In genomic region chr12:105192624-105193225, GRCh38 we compare ENCODE assay signal across 27 cellular contexts. TPM values are rescaled to one million over a fixed set of nuclear protein-coding genes. Genes with fewer than 3 reads are reported as not detected.
DNase-seq lines count a peak whose midpoint lies in the region; ATAC-seq and TF ChIP-seq lines count a peak whose summit lies in the region.
"Had no signal": no experiment of that assay in that cellular context is flagged by ENCODE, and none has a peak within 500 bp of the region (broad histone marks: within the 10 kb centered on the region; RNA-seq: fewer than 3 reads in every experiment).

No MANE protein-coding gene starts in this region.

- H3K27me3 Mint-ChIP-seq in glutamatergic neuron (ENCODE audit: unreplicated experiment) (peaks cover 19% of the 10 kb centered on the region), T-helper 17 cell (no peaks in the 10 kb centered on the region)
- H3K27me3 Mint-ChIP-seq in activated naive CD8-positive, alpha-beta T cell treated with anti-CD3 and anti-CD28 coated beads, Interleukin-2, amount 50 U/mL, for 24 hours: no peaks in the 10 kb centered on the region
- H3K27me3 Mint-ChIP-seq: activated CD4-positive, alpha-beta T cell treated with anti-CD3 and anti-CD28 coated beads, Interleukin-2, amount 10 ng/mL, durations not matched to agents 24 days and 14 days; activated CD8-positive, alpha-beta memory T cell treated with anti-CD3 and anti-CD28 coated beads, Interleukin-2, amount 10 ng/mL, durations not matched to agents 7 days and 5 days had no signal

- H3K27ac Mint-ChIP-seq in glutamatergic neuron (ENCODE audit: unreplicated experiment) (peak overlapping the region; percentile 94), T-helper 17 cell (no peak overlapping the region)
- H3K27ac Mint-ChIP-seq in activated naive CD8-positive, alpha-beta T cell treated with anti-CD3 and anti-CD28 coated beads, Interleukin-2, amount 50 U/mL, for 24 hours: no peak overlapping the region
- H3K27ac Mint-ChIP-seq: activated CD4-positive, alpha-beta T cell treated with anti-CD3 and anti-CD28 coated beads, Interleukin-2, amount 10 ng/mL, durations not matched to agents 24 days and 14 days; activated CD8-positive, alpha-beta memory T cell treated with anti-CD3 and anti-CD28 coated beads, Interleukin-2, amount 10 ng/mL, durations not matched to agents 7 days and 5 days; activated T-helper 1 cell treated with anti-CD3 and anti-CD28 coated beads, Interleukin-12 subunit alpha, Interleukin-12 subunit beta, Interleukin-2, Interleukin-4 antibody, amounts not matched to agents 30 ng/mL and 10 ng/mL and 1 ng/mL, durations not matched to agents 14 hours and 24 hours and 36 hours had no signal

- H3K9me3 ChIP-seq in T-helper 17 cell (ENCODE audit: control insufficient read depth, low read length, poor library complexity, severe bottlenecking): no peaks in the 10 kb centered on the region
- H3K9me3 ChIP-seq: heart right ventricle, right atrium auricular region, spleen, thyroid gland had no signal

- peaks cover 46% of the 10 kb centered on the region for H3K4me1 Mint-ChIP-seq in glutamatergic neuron (ENCODE audit: low read depth, unreplicated experiment)
- peaks cover 21% of the 10 kb centered on the region for H3K4me1 Mint-ChIP-seq in T-helper 17 cell
- H3K4me1 Mint-ChIP-seq in activated naive CD8-positive, alpha-beta T cell treated with anti-CD3 and anti-CD28 coated beads, Interleukin-2, amount 50 U/mL, for 24 hours: no peaks in the 10 kb centered on the region
- H3K4me1 Mint-ChIP-seq: CD14-positive monocyte had no signal

- TF ChIP-seq CTCF in glutamatergic neuron (IDR thresholded peaks at IDR 0.05; ENCODE audit: partially characterized antibody, unreplicated experiment): no peak

- peaks cover 15% of the 10 kb centered on the region for H3K9me3 Mint-ChIP-seq in glutamatergic neuron (ENCODE audit: unreplicated experiment)
- no peaks in the 10 kb centered on the region for H3K9me3 Mint-ChIP-seq in activated naive CD8-positive, alpha-beta T cell treated with anti-CD3 and anti-CD28 coated beads, Interleukin-2, amount 50 U/mL, for 24 hours
- H3K9me3 Mint-ChIP-seq: activated CD4-positive, alpha-beta T cell treated with anti-CD3 and anti-CD28 coated beads, Interleukin-2, amount 10 ng/mL, durations not matched to agents 24 days and 14 days; activated T-helper 1 cell treated with anti-CD3 and anti-CD28 coated beads, Interleukin-12 subunit alpha, Interleukin-12 subunit beta, Interleukin-2, Interleukin-4 antibody, amounts not matched to agents 30 ng/mL and 10 ng/mL and 1 ng/mL, durations not matched to agents 14 hours and 24 hours and 36 hours had no signal

- DNase-seq in NCI-H1694 (lab: John Stamatoyannopoulos, UW) (peak; percentile 37), NCI-H82 treated with DMSO at 0.1 percent for 48 hours (lab: John Stamatoyannopoulos, UW; ENCODE audit: unreplicated experiment) (peak; percentile 79), glutamatergic neuron (peak; percentile 75), putamen (ENCODE audit: low spot score) (peak; percentile 56), T-helper 17 cell (no peak), NCI-H510A treated with DMSO at 0.1 percent for 48 hours (lab: John Stamatoyannopoulos, UW) (no peak)
- DNase-seq in activated naive CD8-positive, alpha-beta T cell treated with anti-CD3 and anti-CD28 coated beads, Interleukin-2, amount 50 U/mL, for 24 hours: no peak
- DNase-seq: activated CD4-positive, alpha-beta T cell treated with anti-CD3 and anti-CD28 coated beads, Interleukin-2, amount 10 ng/mL, durations not matched to agents 24 days and 14 days; activated CD8-positive, alpha-beta memory T cell treated with anti-CD3 and anti-CD28 coated beads, Interleukin-2, amount 10 ng/mL, durations not matched to agents 7 days and 5 days; activated naive CD4-positive, alpha-beta T cell treated with anti-CD3 and anti-CD28 coated beads, Interleukin-2, amount 50 U/mL, for 16 hours; aorta; Calu3; heart right ventricle; left cardiac atrium; mesendoderm; NCI-H1092 treated with DMSO at 0.1 percent for 48 hours; NCI-H2029 treated with DMSO at 0.1 percent for 48 hours; NCI-H446 treated with DMSO at 0.1 percent for 48 hours; spleen; stimulated activated CD4-positive, alpha-beta T cell treated with anti-CD3 and anti-CD28 coated beads, Interleukin-2, amount 100 ng/mL, for 48 hours; stimulated activated naive CD4-positive, alpha-beta T cell; T-helper 2 cell; thyroid gland had no signal

- no peak for ATAC-seq in T-helper 17 cell
- ATAC-seq in activated naive CD8-positive, alpha-beta T cell treated with anti-CD3 and anti-CD28 coated beads, Interleukin-2, amount 50 U/mL, for 24 hours: no peak
- ATAC-seq in GM21381 (IDR thresholded peaks at IDR 0.05; ENCODE audit: unreplicated experiment): no peak
- ATAC-seq: activated CD8-positive, alpha-beta memory T cell treated with anti-CD3 and anti-CD28 coated beads, Interleukin-2, amount 10 ng/mL, durations not matched to agents 7 days and 5 days; heart right ventricle; left cardiac atrium had no signal

- peaks cover 26% of the 10 kb centered on the region for H3K36me3 Mint-ChIP-seq in glutamatergic neuron (ENCODE audit: unreplicated experiment)
- H3K36me3 Mint-ChIP-seq in T-helper 17 cell (ENCODE audit: low read depth): peaks cover 19% of the 10 kb centered on the region
- peaks cover 28% of the 10 kb centered on the region for H3K36me3 Mint-ChIP-seq in activated naive CD8-positive, alpha-beta T cell treated with anti-CD3 and anti-CD28 coated beads, Interleukin-2, amount 50 U/mL, for 24 hours (ENCODE audit: low read depth)

- peak overlapping the region; percentile 2 for H3K4me3 Mint-ChIP-seq in glutamatergic neuron (ENCODE audit: unreplicated experiment)
- no peak overlapping the region for H3K4me3 Mint-ChIP-seq in T-helper 17 cell
- H3K4me3 Mint-ChIP-seq in activated naive CD8-positive, alpha-beta T cell treated with anti-CD3 and anti-CD28 coated beads, Interleukin-2, amount 50 U/mL, for 24 hours: no peak overlapping the region
- H3K4me3 Mint-ChIP-seq: activated CD4-positive, alpha-beta T cell treated with anti-CD3 and anti-CD28 coated beads, Interleukin-2, amount 10 ng/mL, durations not matched to agents 24 days and 14 days; activated CD8-positive, alpha-beta memory T cell treated with anti-CD3 and anti-CD28 coated beads, Interleukin-2, amount 10 ng/mL, durations not matched to agents 7 days and 5 days; activated T-helper 1 cell treated with anti-CD3 and anti-CD28 coated beads, Interleukin-12 subunit alpha, Interleukin-12 subunit beta, Interleukin-2, Interleukin-4 antibody, amounts not matched to agents 30 ng/mL and 10 ng/mL and 1 ng/mL, durations not matched to agents 14 hours and 24 hours and 36 hours; CD14-positive monocyte had no signal

RNA-seq across cellular contexts. Expression of gene APPL2, which starts 43.2 kb away (rescaled TPM):
- total RNA-seq in glutamatergic neuron (ENCODE audit: unreplicated experiment) (35.6 TPM), T-helper 17 cell (10 to 100 TPM; 39.1 to 44.2 TPM)

Comparison
In these comparisons a context has a peak if more than half of its experiments do, and no peak if none do; other contexts are left out.
1. DNase-seq: peak in NCI-H1694 (single experiment), NCI-H82 treated with DMSO at 0.1 percent for 48 hours (single experiment), glutamatergic neuron (single experiment) and putamen (single experiment); none in T-helper 17 cell (0 of 3), activated naive CD8-positive, alpha-beta T cell treated with anti-CD3 and anti-CD28 coated beads, Interleukin-2, amount 50 U/mL, for 24 hours (single experiment) and NCI-H510A treated with DMSO at 0.1 percent for 48 hours (single experiment).